ENCODE assay signal across 25 cellular contexts in the genomic region with DNA sequence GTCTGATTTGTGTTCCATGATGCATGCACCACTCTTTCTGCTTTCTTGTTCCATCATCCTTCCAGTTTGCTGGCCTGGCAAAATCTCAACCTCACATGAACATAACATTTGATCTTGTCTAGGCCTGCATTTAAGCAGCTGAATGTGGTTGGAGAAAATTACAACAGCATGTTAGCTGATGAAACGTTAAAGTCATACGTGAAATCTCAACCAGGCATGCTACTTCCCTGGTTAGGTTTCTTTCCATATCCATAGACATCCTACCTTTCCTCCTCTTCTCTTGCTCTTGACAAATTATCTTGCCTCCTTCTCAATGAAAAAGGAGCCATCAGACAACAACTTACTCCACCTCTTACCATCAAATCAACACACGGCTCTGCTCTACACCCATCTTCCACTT.
"Had no signal": no experiment of that assay in that cellular context is flagged by ENCODE, and none has a peak within 500 bp of the region (broad histone marks: within the 10 kb centered on the region; RNA-seq: fewer than 3 reads in every experiment).

No MANE protein-coding gene starts in this region.

- H3K36me3 ChIP-seq: left ventricle myocardium inferior, pancreas, prostate gland, spleen, suprapubic skin, thoracic aorta, tibial artery, upper lobe of right lung, uterus had no signal

- DNase-seq: hypothalamus; immature natural killer cell; left ventricle myocardium inferior; mesendoderm; naive thymus-derived CD4-positive, alpha-beta T cell; nucleus accumbens; pancreas; posterior cingulate gyrus; retina; right cardiac atrium; small intestine; spleen; stimulated activated CD4-positive, alpha-beta T cell treated with anti-CD3 and anti-CD28 coated beads, Interleukin-4, amount 100 ng/mL, for 24 hours; stimulated activated naive CD4-positive, alpha-beta T cell; tibial artery; trophoblast cell; upper lobe of right lung; uterus had no signal

- H3K4me3 ChIP-seq: left ventricle myocardium inferior, lung, pancreas, prostate gland, spleen, suprapubic skin, thoracic aorta, tibial artery, upper lobe of right lung, uterus had no signal

- FAIRE-seq: islet of Langerhans, pancreas, small intestine had no signal

- H3K27ac ChIP-seq: left ventricle myocardium inferior, pancreas, prostate gland, spleen, suprapubic skin, thoracic aorta, tibial artery, upper lobe of right lung, uterus had no signal

- H3K9me3 ChIP-seq: pancreas, prostate gland, suprapubic skin, thoracic aorta, tibial artery, upper lobe of right lung, uterus had no signal

- ATAC-seq: naive thymus-derived CD4-positive, alpha-beta T cell; natural killer cell treated with Interleukin-12 subunit alpha and Interleukin-12 subunit beta and Interleukin-15 and Interleukin-18, amount 100 ng/mL, for 72 hours; pancreas; right cardiac atrium; sciatic nerve had no signal

- H3K27me3 ChIP-seq: pancreas, spleen, suprapubic skin, tibial artery, upper lobe of right lung, uterus had no signal

- H3K4me1 ChIP-seq: left ventricle myocardium inferior, pancreas, prostate gland, spleen, tibial artery, upper lobe of right lung, uterus had no signal
